12 cellular contexts compared by ENCODE assay signal in the genomic region with DNA sequence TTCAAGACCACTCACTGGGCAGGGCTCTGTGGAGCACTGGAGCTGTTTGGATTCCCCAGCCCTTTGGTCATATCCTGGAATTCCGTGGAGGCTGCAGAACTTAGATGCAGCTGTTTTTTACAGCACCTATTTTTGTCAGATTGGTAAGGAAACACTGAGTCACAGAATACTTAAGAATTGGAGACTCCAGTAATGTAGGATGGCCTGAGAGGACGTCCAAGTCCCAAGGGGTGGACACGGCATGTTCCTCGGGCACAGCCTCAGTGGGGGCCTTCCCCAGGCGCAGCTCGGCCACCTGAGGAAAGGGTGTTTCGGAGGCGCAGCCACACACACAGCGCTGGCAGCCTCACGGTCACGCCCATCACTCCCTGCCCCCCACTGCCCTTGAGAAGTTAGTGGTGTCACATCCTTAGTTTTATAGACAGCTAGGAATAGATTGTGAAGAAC. TPM values are rescaled to one million over a fixed set of nuclear protein-coding genes. Genes with fewer than 3 reads are reported as not detected.
A peak's percentile ranks its signal among the peaks of the same experiment; 100 is the strongest.
DNase-seq lines count a peak whose midpoint lies in the region; ATAC-seq and TF ChIP-seq lines count a peak whose summit lies in the region.
"Had no signal": no experiment of that assay in that cellular context is flagged by ENCODE, and none has a peak within 500 bp of the region (broad histone marks: within the 10 kb centered on the region; RNA-seq: fewer than 3 reads in every experiment).

No MANE protein-coding gene starts in this region.

- TF ChIP-seq CTCF in AG09309 (IDR thresholded peaks at IDR 0.05; ENCODE audit: control insufficient read depth, insufficient read depth, low read depth, low read length, missing control alignments) (no peak), RWPE1 (conservative IDR thresholded peaks at IDR 0.05; ENCODE audit: low read depth) (no peak), fibroblast of lung (conservative IDR thresholded peaks at IDR 0.05 in 1 of 2, IDR thresholded peaks at IDR 0.05 in 1 of 2; ENCODE audit: low read depth in 1 of 2, low read length in 2 of 2) (no peak), osteoblast (IDR thresholded peaks at IDR 0.05; ENCODE audit: extremely low read depth, low read depth, low read length) (no peak)

- DNase-seq in AG09309 (ENCODE audit: low read depth) (peak; percentile 55), RWPE1 (ENCODE audit: low spot score) (no peak), fibroblast of lung (ENCODE audit: low read depth in 2 of 2) (peak; percentile 50 to 95), osteoblast (ENCODE audit: insufficient read length, low spot score, missing footprints) (peak; percentile 88), NCI-H1694 treated with DMSO at 0.1 percent for 48 hours (lab: John Stamatoyannopoulos, UW) (no peak)
- no peak for DNase-seq in activated CD4-positive, alpha-beta T cell treated with anti-CD3 and anti-CD28 coated beads for 36 hours
- no peak for DNase-seq in activated CD8-positive, alpha-beta memory T cell treated with anti-CD3 and anti-CD28 coated beads for 24 hours
- DNase-seq: COR-L47, NCI-H1436 had no signal

- H3K4me1 ChIP-seq in fibroblast of lung (ENCODE audit: control insufficient read depth, extremely low read depth, insufficient read depth, low read length) (peaks cover 20% of the 10 kb centered on the region), osteoblast (ENCODE audit: insufficient read depth, low read length) (peaks cover 37% of the 10 kb centered on the region)
- H3K4me1 ChIP-seq: parathyroid adenoma had no signal

- H3K4me1 Mint-ChIP-seq in activated CD4-positive, alpha-beta T cell treated with anti-CD3 and anti-CD28 coated beads for 36 hours = peaks cover 8% of the 10 kb centered on the region

- H3K4me3 ChIP-seq in AG09309 (ENCODE audit: control insufficient read depth, low read depth, low read length) (no peak overlapping the region), fibroblast of lung (replicated peaks in 1 of 4; ENCODE audit: control extremely low read depth in 1 of 4, insufficient read depth in 1 of 4, low read depth in 3 of 4, low read length in 4 of 4) (no peak overlapping the region), osteoblast (ENCODE audit: insufficient read depth, low read length) (no peak overlapping the region)

- no peak overlapping the region for H3K27ac Mint-ChIP-seq in activated CD4-positive, alpha-beta T cell treated with anti-CD3 and anti-CD28 coated beads for 36 hours
- H3K27ac Mint-ChIP-seq: activated T-helper 1 cell treated with anti-CD3 and anti-CD28 coated beads, Interleukin-12 subunit alpha, Interleukin-12 subunit beta, Interleukin-2, Interleukin-4 antibody, amounts not matched to agents 30 ng/mL and 10 ng/mL and 1 ng/mL, durations not matched to agents 14 hours and 24 hours and 36 hours had no signal

- CTCF ChIA-PET in RWPE1 (lab: Yijun Ruan, JAX) = no interaction called here
- CTCF ChIA-PET in activated CD4-positive, alpha-beta T cell treated with anti-CD3 and anti-CD28 coated beads for 36 hours (lab: Charles Lee) = interaction anchor here (0.7 to 1.4 kb wide), 4 partner anchors 10 to 50 kb away, joined by 3 read pairs; no protein-coding TSS in a partner anchor

- peak overlapping the region; percentile 50 for H3K27ac ChIP-seq in RWPE1
- peak overlapping the region; percentile 20 for H3K27ac ChIP-seq in fibroblast of lung (ENCODE audit: insufficient read depth, low read length)
- peak overlapping the region; percentile 34 for H3K27ac ChIP-seq in osteoblast (ENCODE audit: low read depth, low read length)
- H3K27ac ChIP-seq: parathyroid adenoma had no signal

- H3K9me3 Mint-ChIP-seq in activated CD4-positive, alpha-beta T cell treated with anti-CD3 and anti-CD28 coated beads for 36 hours (ENCODE audit: low read depth) = no peaks in the 10 kb centered on the region
- H3K9me3 Mint-ChIP-seq: activated T-helper 1 cell treated with anti-CD3 and anti-CD28 coated beads, Interleukin-12 subunit alpha, Interleukin-12 subunit beta, Interleukin-2, Interleukin-4 antibody, amounts not matched to agents 30 ng/mL and 10 ng/mL and 1 ng/mL, durations not matched to agents 14 hours and 24 hours and 36 hours had no signal

- H3K9me3 ChIP-seq in fibroblast of lung (ENCODE audit: control insufficient read depth, insufficient read depth, low read depth, low read length) (no peaks in the 10 kb centered on the region), osteoblast (ENCODE audit: low read depth, low read length) (no peaks in the 10 kb centered on the region)

- H3K4me3 Mint-ChIP-seq in activated CD4-positive, alpha-beta T cell treated with anti-CD3 and anti-CD28 coated beads for 36 hours = no peak overlapping the region
- H3K4me3 Mint-ChIP-seq: activated T-helper 1 cell treated with anti-CD3 and anti-CD28 coated beads, Interleukin-12 subunit alpha, Interleukin-12 subunit beta, Interleukin-2, Interleukin-4 antibody, amounts not matched to agents 30 ng/mL and 10 ng/mL and 1 ng/mL, durations not matched to agents 14 hours and 24 hours and 36 hours had no signal

- H3K27me3 ChIP-seq in fibroblast of lung (ENCODE audit: control insufficient read depth, insufficient read depth, low read length) (no peaks in the 10 kb centered on the region), osteoblast (ENCODE audit: insufficient read depth, low read length) (no peaks in the 10 kb centered on the region)

- no peaks in the 10 kb centered on the region for H3K27me3 Mint-ChIP-seq in activated CD4-positive, alpha-beta T cell treated with anti-CD3 and anti-CD28 coated beads for 36 hours

- H3K79me2 ChIP-seq in fibroblast of lung (ENCODE audit: control insufficient read depth, insufficient read depth, low read length) = no peaks in the 10 kb centered on the region
- H3K79me2 ChIP-seq in osteoblast (ENCODE audit: insufficient read depth, low read length) = no peaks in the 10 kb centered on the region
- H3K79me2 ChIP-seq: parathyroid adenoma had no signal

- peak overlapping the region; percentile 52 for H3K4me2 ChIP-seq in fibroblast of lung (ENCODE audit: extremely low read depth, insufficient read depth, low read length)
- H3K4me2 ChIP-seq in osteoblast (ENCODE audit: insufficient read depth, low read length) = peak overlapping the region; percentile 6

- H3K36me3 Mint-ChIP-seq in activated CD4-positive, alpha-beta T cell treated with anti-CD3 and anti-CD28 coated beads for 36 hours (ENCODE audit: low read depth) = no peaks in the 10 kb centered on the region

- H3K9ac ChIP-seq in fibroblast of lung (ENCODE audit: insufficient read depth, low read length) = no peak overlapping the region
- H3K9ac ChIP-seq: parathyroid adenoma had no signal

- no peak for ATAC-seq in activated CD4-positive, alpha-beta T cell treated with anti-CD3 and anti-CD28 coated beads for 36 hours
- no peak for ATAC-seq in GM19324 (IDR thresholded peaks at IDR 0.05; ENCODE audit: low FRiP score, unreplicated experiment)

- H3K36me3 ChIP-seq in fibroblast of lung (ENCODE audit: control insufficient read depth, insufficient read depth, low read length) = peaks cover 4% of the 10 kb centered on the region
- H3K36me3 ChIP-seq in osteoblast (ENCODE audit: insufficient read depth, low read length) = peaks cover 35% of the 10 kb centered on the region

- POLR2A ChIA-PET in RWPE1 (lab: Yijun Ruan, JAX; ENCODE audit: low non-redundant PET) = interaction anchor here (0.6 kb wide), 1 partner anchor 10 kb away, joined by 6 read pairs; no protein-coding TSS in a partner anchor
- POLR2A ChIA-PET in activated CD4-positive, alpha-beta T cell treated with anti-CD3 and anti-CD28 coated beads for 36 hours (lab: Charles Lee) = no interaction called here

- intact Hi-C loops in activated CD4-positive, alpha-beta T cell treated with anti-CD3 and anti-CD28 coated beads for 36 hours (cut with DNase I, micrococcal nuclease) = no loop called here

- H2AFZ ChIP-seq in fibroblast of lung (ENCODE audit: low read length) (no peak overlapping the region), osteoblast (ENCODE audit: low read length) (no peak overlapping the region)
- H2AFZ ChIP-seq: parathyroid adenoma had no signal

- no peaks in the 10 kb centered on the region for H4K20me1 ChIP-seq in fibroblast of lung (ENCODE audit: control insufficient read depth, extremely low read depth, insufficient read depth, low read length)
- H4K20me1 ChIP-seq in osteoblast (ENCODE audit: insufficient read depth, low read length) = peaks cover 13% of the 10 kb centered on the region

RNA-seq across cellular contexts. Expression of a gene that starts 14.8 kb away (rescaled TPM):
- total RNA-seq in fibroblast of lung (6.7 and 7.8 TPM in 2 replicates), osteoblast (1.4 and 2.7 TPM in 2 replicates)
- 2.5 and 4.7 TPM in 2 replicates for polyA plus RNA-seq in fibroblast of lung
- polyA plus RNA-seq in fibroblast of lung (2012) = 1.5 and 3.6 TPM in 2 replicates
- 0.47 and 2.8 TPM in 2 replicates for polyA minus RNA-seq in fibroblast of lung (ENCODE audit: low replicate concordance)
- total RNA-seq in activated CD4-positive, alpha-beta T cell treated with anti-CD3 and anti-CD28 coated beads for 36 hours = 1 to 10 TPM; 8.3 to 9.9 TPM

RNA-seq across cellular contexts. Expression of a gene that starts 45.6 kb away (rescaled TPM):
- total RNA-seq in fibroblast of lung (66.5 and 68.5 TPM in 2 replicates), osteoblast (104 and 174 TPM in 2 replicates)
- 16.4 and 17.5 TPM in 2 replicates for polyA plus RNA-seq in fibroblast of lung
- polyA plus RNA-seq in fibroblast of lung (2012) = 28.3 and 34.2 TPM in 2 replicates
- polyA minus RNA-seq in fibroblast of lung (ENCODE audit: low replicate concordance) = 54.8 and 71.1 TPM in 2 replicates
- 10 to 100 TPM; 12.3 to 18.8 TPM for total RNA-seq in activated CD4-positive, alpha-beta T cell treated with anti-CD3 and anti-CD28 coated beads for 36 hours

Comparison
In these comparisons a context has a peak if more than half of its experiments do, and no peak if none do; other contexts are left out.
1. DNase-seq: peak in AG09309 (single experiment), fibroblast of lung (2 of 2) and osteoblast (single experiment); none in RWPE1 (single experiment), activated CD4-positive, alpha-beta T cell treated with anti-CD3 and anti-CD28 coated beads for 36 hours (single experiment), activated CD8-positive, alpha-beta memory T cell treated with anti-CD3 and anti-CD28 coated beads for 24 hours (single experiment) and NCI-H1694 treated with DMSO at 0.1 percent for 48 hours (single experiment).
2. Peak in every context shown above with its lines, with median percentiles within 50 percentile points of each other: H3K27ac ChIP-seq.